ENCODE assay signal across 1 cellular context in the genomic region with DNA sequence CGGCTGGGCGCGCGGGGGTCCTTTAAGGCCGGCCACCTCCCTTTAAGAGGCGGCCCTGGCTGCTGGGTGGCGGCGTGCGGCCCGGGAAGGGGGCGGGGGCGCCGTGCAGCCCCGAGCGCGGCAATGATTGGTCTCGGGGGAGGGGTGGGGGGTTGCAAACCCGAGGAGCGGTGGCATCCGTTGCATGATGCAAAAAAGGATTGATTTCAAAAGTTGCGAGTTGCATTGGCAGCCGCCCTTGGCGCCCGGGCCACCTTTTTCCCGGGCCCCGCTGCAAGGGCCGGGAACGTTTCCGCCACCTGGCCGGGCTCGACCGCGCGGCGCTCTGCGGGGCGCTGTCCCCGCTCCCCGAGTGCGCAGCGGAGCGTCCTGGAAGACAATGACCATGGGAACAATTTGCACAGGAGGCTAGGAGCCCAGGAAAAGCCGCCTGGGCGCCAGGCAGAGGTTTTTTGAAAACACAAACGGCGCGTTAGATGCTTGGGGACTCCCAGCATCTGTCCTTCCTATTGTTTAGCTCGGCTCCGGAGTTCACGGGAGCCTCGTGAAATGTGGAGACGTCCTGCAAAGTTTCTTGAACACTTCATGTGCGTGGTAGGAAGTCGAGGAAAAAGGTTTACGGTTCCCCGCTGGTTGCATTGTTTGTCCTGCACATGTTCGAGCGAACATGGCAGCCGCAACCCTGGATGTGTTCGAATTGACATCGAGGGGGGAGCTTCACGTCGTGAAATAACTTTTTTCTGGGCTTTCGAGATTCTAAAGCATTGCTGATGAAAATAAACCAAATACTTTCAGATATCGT.
TF ChIP-seq lines count a peak whose summit lies in the region.

SEPHS1 (minus strand) TSS at position 78 of the 802 bp plus-strand sequence. CDS start 3,343 bp downstream, outside the sequence.

TF ChIP-seq in K562, 482 proteins besides CTCF, POLR2A, EP300 and RAD21 (continued from another document and continues in another):
- TF ChIP-seq FOXO4 (CRISPR knock-in tag; IDR thresholded peaks at IDR 0.05) = no peak
- TF ChIP-seq RUNX1 (IDR thresholded peaks at IDR 0.05; ENCODE audit: low read depth) = no peak
- peak; percentile 68 for TF ChIP-seq ZFX (CRISPR knock-in tag; IDR thresholded peaks at IDR 0.05)
- peak; percentile 12 for TF ChIP-seq MYC (IDR thresholded peaks at IDR 0.05; ENCODE audit: low read depth, low read length)
- TF ChIP-seq MYC (CRISPR knock-in tag; IDR thresholded peaks at IDR 0.05; ENCODE audit: borderline replicate concordance, low read depth) = no peak
- no peak for TF ChIP-seq GABPA (tag; conservative IDR thresholded peaks at IDR 0.05; ENCODE audit: low read depth)
- no peak for TF ChIP-seq U2AF2 (optimal IDR thresholded peaks at IDR 0.05; ENCODE audit: low read depth, low read length)
- TF ChIP-seq ATF6 (CRISPR knock-in tag; IDR thresholded peaks at IDR 0.05) = no peak
- TF ChIP-seq ZNF3 (CRISPR knock-in tag; IDR thresholded peaks at IDR 0.05) = no peak
- TF ChIP-seq SRF (CRISPR knock-in tag; IDR thresholded peaks at IDR 0.05) = peak in 1 of 2 experiments; percentile 51; a peak in 1 of 4 replicates
- no peak for TF ChIP-seq CREBBP (IDR thresholded peaks at IDR 0.05; ENCODE audit: low read depth, low read length)
- TF ChIP-seq HMG20A (CRISPR knock-in tag; conservative IDR thresholded peaks at IDR 0.05) = no peak
- no peak for TF ChIP-seq BCL6 (CRISPR knock-in tag; IDR thresholded peaks at IDR 0.05)
- TF ChIP-seq ZNF12 (CRISPR knock-in tag; IDR thresholded peaks at IDR 0.05) = peak; percentile 48; the same call in 1 of the 2 replicates
- TF ChIP-seq ZNF212 (CRISPR knock-in tag; IDR thresholded peaks at IDR 0.05) = no peak
- TF ChIP-seq, protein P1, sequence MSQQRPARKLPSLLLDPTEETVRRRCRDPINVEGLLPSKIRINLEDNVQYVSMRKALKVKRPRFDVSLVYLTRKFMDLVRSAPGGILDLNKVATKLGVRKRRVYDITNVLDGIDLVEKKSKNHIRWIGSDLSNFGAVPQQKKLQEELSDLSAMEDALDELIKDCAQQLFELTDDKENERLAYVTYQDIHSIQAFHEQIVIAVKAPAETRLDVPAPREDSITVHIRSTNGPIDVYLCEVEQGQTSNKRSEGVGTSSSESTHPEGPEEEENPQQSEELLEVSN (IDR thresholded peaks at IDR 0.05; ENCODE audit: borderline replicate concordance in 1 of 2, extremely low read depth in 1 of 2, insufficient read depth in 1 of 2, insufficient read length in 1 of 2, low read depth in 1 of 2, low read length in 1 of 2, poor library complexity in 1 of 2, severe bottlenecking in 1 of 2) = peak; percentile 35 to 85
- TF ChIP-seq ELF4 (CRISPR knock-in tag; IDR thresholded peaks at IDR 0.05) = no peak
- no peak; the same call in 1 of the 2 replicates for TF ChIP-seq DPF2 (IDR thresholded peaks at IDR 0.05)
- no peak for TF ChIP-seq SRSF9 (IDR thresholded peaks at IDR 0.05; ENCODE audit: borderline replicate concordance, low read depth, low read length)
- TF ChIP-seq ZNF280A (IDR thresholded peaks at IDR 0.05; ENCODE audit: low read depth, partially characterized antibody) = no peak
- TF ChIP-seq FOXP4 (CRISPR knock-in tag; IDR thresholded peaks at IDR 0.05; ENCODE audit: borderline replicate concordance) = no peak
- no peak for TF ChIP-seq AFF4 (CRISPR knock-in tag; IDR thresholded peaks at IDR 0.05)
- TF ChIP-seq, protein P2, sequence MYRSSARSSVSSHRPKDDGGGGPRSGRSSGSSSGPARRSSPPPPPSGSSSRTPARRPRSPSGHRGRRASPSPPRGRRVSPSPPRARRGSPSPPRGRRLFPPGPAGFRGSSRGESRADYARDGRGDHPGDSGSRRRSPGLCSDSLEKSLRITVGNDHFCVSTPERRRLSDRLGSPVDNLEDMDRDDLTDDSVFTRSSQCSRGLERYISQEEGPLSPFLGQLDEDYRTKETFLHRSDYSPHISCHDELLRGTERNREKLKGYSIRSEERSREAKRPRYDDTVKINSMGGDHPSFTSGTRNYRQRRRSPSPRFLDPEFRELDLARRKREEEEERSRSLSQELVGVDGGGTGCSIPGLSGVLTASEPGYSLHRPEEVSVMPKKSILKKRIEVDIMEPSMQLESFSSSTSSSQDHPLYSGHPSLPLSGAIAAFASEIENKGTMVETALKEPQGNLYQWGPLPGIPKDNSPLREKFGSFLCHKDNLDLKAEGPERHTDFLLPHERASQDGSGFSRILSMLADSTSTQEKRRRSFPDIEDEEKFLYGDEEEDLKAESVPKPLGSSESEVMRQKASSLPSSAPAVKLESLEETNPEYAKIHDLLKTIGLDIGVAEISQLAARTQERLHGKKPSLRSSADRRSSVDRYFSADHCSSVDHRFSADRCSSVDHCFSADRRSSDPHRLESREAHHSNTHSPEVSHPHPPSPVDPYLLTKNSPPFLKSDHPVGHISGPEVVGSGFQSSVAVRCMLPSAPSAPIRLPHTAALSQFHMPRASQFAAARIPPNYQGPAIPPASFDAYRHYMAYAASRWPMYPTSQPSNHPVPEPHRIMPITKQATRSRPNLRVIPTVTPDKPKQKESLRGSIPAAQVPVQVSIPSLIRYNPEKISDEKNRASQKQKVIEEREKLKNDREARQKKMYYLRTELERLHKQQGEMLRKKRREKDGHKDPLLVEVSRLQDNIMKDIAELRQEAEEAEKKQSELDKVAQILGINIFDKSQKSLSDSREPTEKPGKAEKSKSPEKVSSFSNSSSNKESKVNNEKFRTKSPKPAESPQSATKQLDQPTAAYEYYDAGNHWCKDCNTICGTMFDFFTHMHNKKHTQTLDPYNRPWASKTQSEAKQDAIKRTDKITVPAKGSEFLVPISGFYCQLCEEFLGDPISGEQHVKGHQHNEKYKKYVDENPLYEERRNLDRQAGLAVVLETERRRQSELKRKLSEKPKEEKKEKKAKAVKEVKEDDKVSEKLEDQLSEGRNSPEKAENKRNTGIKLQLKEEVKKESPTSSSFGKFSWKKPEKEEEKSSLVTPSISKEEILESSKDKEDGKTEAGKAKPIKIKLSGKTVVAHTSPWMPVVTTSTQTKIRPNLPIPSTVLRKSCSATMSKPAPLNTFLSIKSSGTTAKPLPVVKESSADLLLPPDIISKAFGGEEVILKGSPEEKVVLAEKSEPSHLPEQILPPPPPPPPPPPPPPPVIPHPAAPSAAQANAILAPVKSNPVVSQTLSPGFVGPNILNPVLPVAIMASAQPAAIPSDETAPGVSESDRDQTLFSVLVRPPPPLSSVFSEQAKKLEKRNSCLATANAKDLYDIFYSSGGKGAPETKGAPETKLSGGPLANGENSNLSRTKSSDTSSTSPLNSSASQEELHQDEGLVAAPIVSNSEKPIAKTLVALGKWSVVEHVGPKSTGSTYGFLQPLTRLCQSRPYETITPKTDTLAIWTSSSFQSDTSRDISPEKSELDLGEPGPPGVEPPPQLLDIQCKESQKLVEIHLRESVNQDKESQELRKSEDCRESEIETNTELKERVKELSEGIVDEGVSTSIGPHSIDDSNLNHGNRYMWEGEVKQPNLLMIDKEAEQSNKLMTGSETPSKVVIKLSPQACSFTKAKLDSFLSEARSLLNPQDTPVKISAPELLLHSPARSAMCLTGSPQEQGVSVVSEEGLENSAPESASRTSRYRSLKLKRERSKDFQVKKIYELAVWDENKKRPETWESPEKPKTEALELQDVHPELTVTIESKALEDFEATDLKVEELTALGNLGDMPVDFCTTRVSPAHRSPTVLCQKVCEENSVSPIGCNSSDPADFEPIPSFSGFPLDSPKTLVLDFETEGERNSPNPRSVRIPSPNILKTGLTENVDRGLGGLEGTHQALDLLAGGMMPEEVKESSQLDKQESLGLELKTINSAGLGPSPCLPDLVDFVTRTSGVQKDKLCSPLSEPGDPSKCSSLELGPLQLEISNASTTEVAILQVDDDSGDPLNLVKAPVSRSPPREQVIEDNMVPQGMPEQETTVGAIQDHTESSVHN (IDR thresholded peaks at IDR 0.05; ENCODE audit: borderline replicate concordance in 1 of 2, low read depth in 1 of 2) = no peak
- TF ChIP-seq MTA2 (IDR thresholded peaks at IDR 0.05; ENCODE audit: low read depth) = no peak
- TF ChIP-seq PHF8 (IDR thresholded peaks at IDR 0.05; ENCODE audit: borderline replicate concordance, low read length) = peak; percentile 42; the same call in 1 of the 2 replicates
- no peak for TF ChIP-seq SMAD1 (IDR thresholded peaks at IDR 0.05; ENCODE audit: low read depth, low read length, partially characterized antibody)
- TF ChIP-seq, protein P3, sequence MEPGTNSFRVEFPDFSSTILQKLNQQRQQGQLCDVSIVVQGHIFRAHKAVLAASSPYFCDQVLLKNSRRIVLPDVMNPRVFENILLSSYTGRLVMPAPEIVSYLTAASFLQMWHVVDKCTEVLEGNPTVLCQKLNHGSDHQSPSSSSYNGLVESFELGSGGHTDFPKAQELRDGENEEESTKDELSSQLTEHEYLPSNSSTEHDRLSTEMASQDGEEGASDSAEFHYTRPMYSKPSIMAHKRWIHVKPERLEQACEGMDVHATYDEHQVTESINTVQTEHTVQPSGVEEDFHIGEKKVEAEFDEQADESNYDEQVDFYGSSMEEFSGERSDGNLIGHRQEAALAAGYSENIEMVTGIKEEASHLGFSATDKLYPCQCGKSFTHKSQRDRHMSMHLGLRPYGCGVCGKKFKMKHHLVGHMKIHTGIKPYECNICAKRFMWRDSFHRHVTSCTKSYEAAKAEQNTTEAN (CRISPR knock-in tag; IDR thresholded peaks at IDR 0.05) = no peak
- no peak; the same call in 1 of the 2 replicates for TF ChIP-seq SMARCE1 (IDR thresholded peaks at IDR 0.05)
- no peak for TF ChIP-seq JUNB (CRISPR knock-in tag; conservative IDR thresholded peaks at IDR 0.05)
- no peak for TF ChIP-seq ZSCAN32 (CRISPR knock-in tag; IDR thresholded peaks at IDR 0.05)
- no peak for TF ChIP-seq ZNF780A (CRISPR knock-in tag; IDR thresholded peaks at IDR 0.05)
- no peak for TF ChIP-seq ASH1L (IDR thresholded peaks at IDR 0.05; ENCODE audit: borderline replicate concordance, low read depth, partially characterized antibody)
